In the genomic region with DNA sequence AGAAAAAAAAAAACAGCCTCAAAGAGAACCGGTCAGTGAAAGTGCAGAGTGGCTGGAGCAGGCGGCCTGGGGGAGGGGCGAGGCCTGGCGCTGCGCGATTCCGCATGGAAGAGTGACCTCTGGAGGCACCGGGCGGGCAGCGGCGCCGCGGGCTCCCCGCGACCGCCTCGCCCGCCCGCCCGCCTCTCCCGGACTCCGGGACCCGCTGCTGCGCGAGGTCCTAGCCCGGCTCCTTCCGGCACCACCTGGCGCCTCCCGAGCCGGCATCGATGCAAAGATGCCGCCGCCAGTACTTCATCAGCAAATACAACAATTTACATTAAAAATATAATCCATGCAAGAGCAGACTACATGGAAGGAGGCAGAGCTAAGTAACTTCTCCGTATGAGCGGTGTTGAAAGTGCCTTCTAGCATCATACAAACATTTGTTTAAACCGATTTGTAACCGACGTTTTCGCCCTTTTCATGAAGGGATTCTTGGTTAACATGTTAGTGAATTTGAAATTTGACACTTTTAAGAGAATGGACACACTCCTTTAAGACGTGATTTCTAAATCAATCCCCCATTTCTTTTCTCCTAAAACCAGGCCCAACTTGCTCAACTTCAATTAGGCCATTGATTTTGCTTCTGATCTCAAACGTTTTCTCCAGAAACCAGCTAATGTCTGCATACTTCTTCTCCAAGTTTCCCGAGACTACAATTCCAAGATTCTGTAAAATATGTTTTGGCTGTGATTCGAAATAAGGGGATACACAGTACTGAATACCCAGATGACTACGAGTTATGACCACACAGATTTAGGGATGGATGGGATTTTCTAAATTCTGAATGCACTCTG, we compare ENCODE assay signal across 9 cellular contexts. TPM values are rescaled to one million over a fixed set of nuclear protein-coding genes. Genes with fewer than 3 reads are reported as not detected.
DNase-seq lines count a peak whose midpoint lies in the region; ATAC-seq and TF ChIP-seq lines count a peak whose summit lies in the region.
"Had no signal": no experiment of that assay in that cellular context is flagged by ENCODE, and none has a peak within 500 bp of the region (broad histone marks: within the 10 kb centered on the region; RNA-seq: fewer than 3 reads in every experiment).

No MANE protein-coding gene starts in this region.

- POLR2A ChIA-PET in OCI-LY7 (lab: Charles Lee) = no interaction called here

- H3K4me3 Mint-ChIP-seq in GM23338 (peak overlapping the region; percentile 83), glutamatergic neuron (ENCODE audit: unreplicated experiment) (peak overlapping the region; percentile 95), neural progenitor cell (peak overlapping the region; percentile 99)
- H3K4me3 Mint-ChIP-seq in activated naive CD8-positive, alpha-beta T cell treated with anti-CD3 and anti-CD28 coated beads, Interleukin-2, amount 50 U/mL, for 24 hours = peak overlapping the region; percentile 54

- peak overlapping the region in 9 of 11 experiments; percentile 55 to 86 (median 79); a peak in 18 of 22 replicates for H3K27ac ChIP-seq in BLaER1 treated with 17β-estradiol and CSF1 and Interleukin-3, amounts not matched to agents 10 nM and 100 nM
- H3K27ac ChIP-seq in GM23338 (ENCODE audit: low read depth) (no peak overlapping the region), neural progenitor cell (no peak overlapping the region), OCI-LY7 (ENCODE audit: low read depth, low read length, poor library complexity, severe bottlenecking) (no peak overlapping the region)

- DNase-seq in GM23338 (ENCODE audit: low spot score) = peak; percentile 88
- DNase-seq in NCI-H69 (lab: John Stamatoyannopoulos, UW) = peak; percentile 92
- DNase-seq in activated naive CD8-positive, alpha-beta T cell treated with anti-CD3 and anti-CD28 coated beads, Interleukin-2, amount 50 U/mL, for 24 hours = peak; percentile 51
- peak; percentile 95 for DNase-seq in glutamatergic neuron
- DNase-seq in neural progenitor cell (ENCODE audit: low spot score) = peak; percentile 93
- no peak for DNase-seq in OCI-LY7 (ENCODE audit: low spot score)

- H2AFZ ChIP-seq in GM23338 = no peak overlapping the region
- no peak overlapping the region for H2AFZ ChIP-seq in neural progenitor cell (replicated peaks)
- no peak overlapping the region for H2AFZ ChIP-seq in OCI-LY7 (ENCODE audit: low read length)

- peaks cover 0 to 40% (median 0%) of the 10 kb centered on the region in 11 experiments; a peak in 10 of 22 replicates for H3K36me3 ChIP-seq in BLaER1 treated with 17β-estradiol and CSF1 and Interleukin-3, amounts not matched to agents 10 nM and 100 nM
- no peaks in the 10 kb centered on the region for H3K36me3 ChIP-seq in GM23338 (ENCODE audit: insufficient read depth)
- peaks cover 3% of the 10 kb centered on the region for H3K36me3 ChIP-seq in neural progenitor cell
- H3K36me3 ChIP-seq in OCI-LY7 (ENCODE audit: insufficient read depth, low read length) = no peaks in the 10 kb centered on the region

- no peaks in the 10 kb centered on the region for H3K9me3 ChIP-seq in BLaER1 treated with 17β-estradiol and CSF1 and Interleukin-3, amounts not matched to agents 10 nM and 100 nM (replicated peaks in 1 of 11)
- H3K9me3 ChIP-seq in neural progenitor cell (ENCODE audit: low read depth) = no peaks in the 10 kb centered on the region
- no peaks in the 10 kb centered on the region for H3K9me3 ChIP-seq in OCI-LY7 (ENCODE audit: low read length)

- peaks cover 57% of the 10 kb centered on the region for H3K4me1 Mint-ChIP-seq in GM23338
- peaks cover 22% of the 10 kb centered on the region for H3K4me1 Mint-ChIP-seq in activated naive CD8-positive, alpha-beta T cell treated with anti-CD3 and anti-CD28 coated beads, Interleukin-2, amount 50 U/mL, for 24 hours
- H3K4me1 Mint-ChIP-seq in glutamatergic neuron (ENCODE audit: low read depth, unreplicated experiment) = peaks cover 22% of the 10 kb centered on the region
- peaks cover 37% of the 10 kb centered on the region for H3K4me1 Mint-ChIP-seq in neural progenitor cell

- TF ChIP-seq CTCF in GM23338 (conservative IDR thresholded peaks at IDR 0.05; ENCODE audit: low read depth in 2 of 2) (peak; percentile 42 to 71; a peak in 3 of 4 replicates), glutamatergic neuron (IDR thresholded peaks at IDR 0.05; ENCODE audit: partially characterized antibody, unreplicated experiment) (peak; percentile 49), neural progenitor cell (IDR thresholded peaks at IDR 0.05) (peak; percentile 64), OCI-LY7 (conservative IDR thresholded peaks at IDR 0.05; ENCODE audit: low read length) (no peak)

- peaks cover 48% of the 10 kb centered on the region for H3K79me2 ChIP-seq in GM23338 (replicated peaks; ENCODE audit: insufficient read depth)
- peaks cover 77% of the 10 kb centered on the region for H3K79me2 ChIP-seq in neural progenitor cell (ENCODE audit: low read depth)
- no peaks in the 10 kb centered on the region for H3K79me2 ChIP-seq in OCI-LY7 (ENCODE audit: insufficient read depth, low read depth, low read length)

- H3K9me3 Mint-ChIP-seq in GM23338 (no peaks in the 10 kb centered on the region; the same call in 2 of the 3 replicates), glutamatergic neuron (ENCODE audit: unreplicated experiment) (peaks cover 17% of the 10 kb centered on the region), neural progenitor cell (no peaks in the 10 kb centered on the region)
- H3K9me3 Mint-ChIP-seq in activated naive CD8-positive, alpha-beta T cell treated with anti-CD3 and anti-CD28 coated beads, Interleukin-2, amount 50 U/mL, for 24 hours = no peaks in the 10 kb centered on the region

- H3K4me1 ChIP-seq in BLaER1 treated with 17β-estradiol and CSF1 and Interleukin-3, amounts not matched to agents 10 nM and 100 nM = peaks cover 28 to 54% (median 46%) of the 10 kb centered on the region in 10 experiments
- H3K4me1 ChIP-seq in GM23338 (ENCODE audit: insufficient read depth) (peaks cover 59% of the 10 kb centered on the region), neural progenitor cell (peaks cover 35% of the 10 kb centered on the region), OCI-LY7 (ENCODE audit: insufficient read depth, low read length, poor library complexity, severe bottlenecking) (no peaks in the 10 kb centered on the region)

- peak overlapping the region; percentile 62 to 92 (median 85); a peak in 21 of 22 replicates for H3K9ac ChIP-seq in BLaER1 treated with 17β-estradiol and CSF1 and Interleukin-3, amounts not matched to agents 10 nM and 100 nM
- peak overlapping the region; percentile 79 for H3K9ac ChIP-seq in neural progenitor cell

- H3K9me2 ChIP-seq in GM23338 (ENCODE audit: insufficient read depth) (no peaks in the 10 kb centered on the region), OCI-LY7 (ENCODE audit: insufficient read depth, low read length) (no peaks in the 10 kb centered on the region)

- H3F3A ChIP-seq in GM23338 (replicated peaks; ENCODE audit: low read depth) = no peaks in the 10 kb centered on the region
- peaks cover 67% of the 10 kb centered on the region for H3F3A ChIP-seq in neural progenitor cell (ENCODE audit: low read depth)

- H3K27me3 ChIP-seq in BLaER1 treated with 17β-estradiol and CSF1 and Interleukin-3, amounts not matched to agents 10 nM and 100 nM = no peaks in the 10 kb centered on the region
- H3K27me3 ChIP-seq in GM23338 (ENCODE audit: insufficient read depth) (peaks cover 29% of the 10 kb centered on the region), neural progenitor cell (no peaks in the 10 kb centered on the region)

- peak overlapping the region; percentile 76 to 98 (median 88) for H3K4me3 ChIP-seq in BLaER1 treated with 17β-estradiol and CSF1 and Interleukin-3, amounts not matched to agents 10 nM and 100 nM
- H3K4me3 ChIP-seq in GM23338 (peak overlapping the region; percentile 58), neural progenitor cell (peak overlapping the region; percentile 71), OCI-LY7 (ENCODE audit: low read depth, low read length, poor library complexity, severe bottlenecking) (no peak overlapping the region)
- H3K4me3 ChIP-seq: K562 had no signal

- intact Hi-C loops in OCI-LY7 (cut with micrococcal nuclease; ENCODE audit: unreplicated experiment) = no loop called here

- no peak overlapping the region for H3K27ac Mint-ChIP-seq in GM23338
- H3K27ac Mint-ChIP-seq in activated naive CD8-positive, alpha-beta T cell treated with anti-CD3 and anti-CD28 coated beads, Interleukin-2, amount 50 U/mL, for 24 hours = no peak overlapping the region
- H3K27ac Mint-ChIP-seq in glutamatergic neuron (ENCODE audit: unreplicated experiment) = peak overlapping the region; percentile 87
- H3K27ac Mint-ChIP-seq in neural progenitor cell = peak overlapping the region; percentile 98

- peak; percentile 24 for ATAC-seq in GM23338
- no peak for ATAC-seq in activated naive CD8-positive, alpha-beta T cell treated with anti-CD3 and anti-CD28 coated beads, Interleukin-2, amount 50 U/mL, for 24 hours
- ATAC-seq in GM19452 (IDR thresholded peaks at IDR 0.05; ENCODE audit: unreplicated experiment) = no peak
- ATAC-seq: K562 had no signal

- H3K36me3 Mint-ChIP-seq in GM23338 (ENCODE audit: low read depth) = no peaks in the 10 kb centered on the region; the same call in 2 of the 3 replicates
- no peaks in the 10 kb centered on the region for H3K36me3 Mint-ChIP-seq in activated naive CD8-positive, alpha-beta T cell treated with anti-CD3 and anti-CD28 coated beads, Interleukin-2, amount 50 U/mL, for 24 hours (ENCODE audit: low read depth)
- H3K36me3 Mint-ChIP-seq in glutamatergic neuron (ENCODE audit: unreplicated experiment) = no peaks in the 10 kb centered on the region
- H3K36me3 Mint-ChIP-seq in neural progenitor cell = peaks cover 12% of the 10 kb centered on the region

- no TSS peak for BruUV-seq in OCI-LY7 (replicated peaks; lab: Mats Ljungman, UMichigan)

- CTCF ChIA-PET in OCI-LY7 (lab: Charles Lee; ENCODE audit: unreplicated experiment) = no interaction called here

- peaks cover 0 to 83% (median 53%) of the 10 kb centered on the region in 11 experiments; a peak in 18 of 22 replicates for H4K20me1 ChIP-seq in BLaER1 treated with 17β-estradiol and CSF1 and Interleukin-3, amounts not matched to agents 10 nM and 100 nM
- H4K20me1 ChIP-seq in GM23338 (replicated peaks; ENCODE audit: insufficient read depth) = 0 out of 2 replicates have a peak, but pooled peaks cover 6% of the 10 kb centered on the region
- peaks cover 76% of the 10 kb centered on the region for H4K20me1 ChIP-seq in neural progenitor cell (ENCODE audit: low read depth)
- no peaks in the 10 kb centered on the region for H4K20me1 ChIP-seq in OCI-LY7 (ENCODE audit: insufficient read depth, low read length)

- H3K4me2 ChIP-seq in BLaER1 treated with 17β-estradiol and CSF1 and Interleukin-3, amounts not matched to agents 10 nM and 100 nM = peak overlapping the region; percentile 95 to 100 (median 98)
- peak overlapping the region; percentile 78 for H3K4me2 ChIP-seq in GM23338
- H3K4me2 ChIP-seq in neural progenitor cell = peak overlapping the region; percentile 78
- no peak overlapping the region for H3K4me2 ChIP-seq in OCI-LY7 (ENCODE audit: low read length)

- peaks cover 21% of the 10 kb centered on the region for H3K27me3 Mint-ChIP-seq in GM23338 (ENCODE audit: insufficient read depth, low read depth, poor library complexity)
- H3K27me3 Mint-ChIP-seq in activated naive CD8-positive, alpha-beta T cell treated with anti-CD3 and anti-CD28 coated beads, Interleukin-2, amount 50 U/mL, for 24 hours = peaks cover 50% of the 10 kb centered on the region
- H3K27me3 Mint-ChIP-seq in glutamatergic neuron (ENCODE audit: unreplicated experiment) = peaks cover 7% of the 10 kb centered on the region
- peaks cover 8% of the 10 kb centered on the region for H3K27me3 Mint-ChIP-seq in neural progenitor cell (ENCODE audit: insufficient read depth, low read depth)

RNA-seq across cellular contexts. Expression of gene EFNB2, which starts 2.1 kb away (rescaled TPM):
- total RNA-seq in GM23338 (2014; rRNA removed; shearing (Covaris generic)) = 8.3 and 10.9 TPM in 2 replicates
- 5.5 and 5.7 TPM in 2 replicates for polyA plus RNA-seq in GM23338 (2016; fragmentation: Nextera tagmentation; extraction: Ambion mirVana)
- 51.1 TPM for total RNA-seq in glutamatergic neuron (ENCODE audit: unreplicated experiment)
- total RNA-seq in neural progenitor cell (ENCODE audit: low replicate concordance) = 88.7 and 101 TPM in 2 replicates
- 0.25 and 0.49 TPM in 2 replicates for total RNA-seq in OCI-LY7 (2014; rRNA removed; shearing (Covaris generic))
- 0.31 and 0.51 TPM in 2 replicates for total RNA-seq in OCI-LY7 (2022)

RNA-seq across cellular contexts. Expression of gene ARGLU1, which starts 34.6 kb away (rescaled TPM):
- total RNA-seq in GM23338 (2014; rRNA removed; shearing (Covaris generic)) = 92.2 and 108 TPM in 2 replicates
- polyA plus RNA-seq in GM23338 (2016; fragmentation: Nextera tagmentation; extraction: Ambion mirVana) = 159 and 166 TPM in 2 replicates
- total RNA-seq in glutamatergic neuron (ENCODE audit: unreplicated experiment) (129 TPM), neural progenitor cell (ENCODE audit: low replicate concordance) (371 and 467 TPM in 2 replicates), OCI-LY7 (2022) (71.6 and 87.7 TPM in 2 replicates)
- 71.9 and 89.1 TPM in 2 replicates for total RNA-seq in OCI-LY7 (2014; rRNA removed; shearing (Covaris generic))

Comparison
In these comparisons a context has a peak if more than half of its experiments do, and no peak if none do; other contexts are left out.
1. H3K27ac ChIP-seq: peak in BLaER1 treated with 17β-estradiol and CSF1 and Interleukin-3, amounts not matched to agents 10 nM and 100 nM (9 of 11); none in GM23338 (single experiment), neural progenitor cell (single experiment) and OCI-LY7 (single experiment).
2. H3K27ac Mint-ChIP-seq: peak in glutamatergic neuron (single experiment) and neural progenitor cell (single experiment); none in GM23338 (single experiment) and activated naive CD8-positive, alpha-beta T cell treated with anti-CD3 and anti-CD28 coated beads, Interleukin-2, amount 50 U/mL, for 24 hours (single experiment).
3. Peak in every context shown above with its lines, with median percentiles within 50 percentile points of each other: H3K4me3 Mint-ChIP-seq.